1 cellular context compared by ENCODE assay signal in the genomic region with DNA sequence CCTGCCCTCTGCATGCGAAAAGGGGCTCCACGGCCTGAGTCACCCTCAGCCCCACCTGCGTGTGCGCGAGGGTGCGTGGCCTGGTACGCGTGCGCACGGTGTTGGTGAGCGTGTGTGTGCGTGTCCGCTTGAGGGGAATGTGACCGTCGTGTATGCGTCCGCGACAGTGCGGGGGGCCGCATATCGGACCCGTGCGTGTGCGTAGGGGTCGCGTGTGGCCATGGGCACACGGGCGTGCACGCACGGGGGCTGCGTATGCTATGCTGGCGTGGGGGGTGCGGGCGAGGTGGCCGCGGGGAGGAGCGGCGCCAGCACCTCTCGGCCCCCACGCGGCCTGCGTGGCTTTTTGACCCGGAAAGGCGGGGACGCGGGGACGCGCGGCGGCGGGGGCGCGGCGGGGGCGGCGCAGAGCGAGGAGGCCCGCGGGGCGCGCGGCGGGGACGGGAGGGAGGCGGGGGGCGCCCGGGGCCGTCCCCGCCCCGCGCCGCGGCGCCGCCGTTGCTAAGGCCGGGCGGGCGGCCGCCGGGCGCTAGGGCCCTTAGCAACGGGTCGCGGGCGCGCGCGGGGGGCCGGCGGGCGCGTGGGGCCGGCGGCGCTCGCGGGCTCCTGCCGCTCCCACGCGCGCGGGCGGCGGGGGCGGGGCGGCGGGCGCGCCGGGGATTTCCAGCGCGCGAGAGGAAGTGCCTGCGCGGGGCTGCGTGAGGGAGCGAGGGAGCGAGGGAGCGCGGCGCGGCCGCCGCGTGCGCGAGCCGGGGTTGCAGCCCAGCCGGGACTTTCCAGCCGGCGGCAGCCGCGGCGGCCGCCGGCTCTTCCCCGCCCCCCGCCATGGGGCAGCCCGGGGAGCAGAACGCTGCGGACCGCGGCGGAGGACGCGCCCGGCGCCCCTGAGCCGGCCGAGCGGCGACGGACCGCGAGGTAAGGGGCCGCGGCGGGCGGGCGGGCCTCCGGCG.
A peak's percentile ranks its signal among the peaks of the same experiment; 100 is the strongest.
TF ChIP-seq lines count a peak whose summit lies in the region.

A gene with protein sequence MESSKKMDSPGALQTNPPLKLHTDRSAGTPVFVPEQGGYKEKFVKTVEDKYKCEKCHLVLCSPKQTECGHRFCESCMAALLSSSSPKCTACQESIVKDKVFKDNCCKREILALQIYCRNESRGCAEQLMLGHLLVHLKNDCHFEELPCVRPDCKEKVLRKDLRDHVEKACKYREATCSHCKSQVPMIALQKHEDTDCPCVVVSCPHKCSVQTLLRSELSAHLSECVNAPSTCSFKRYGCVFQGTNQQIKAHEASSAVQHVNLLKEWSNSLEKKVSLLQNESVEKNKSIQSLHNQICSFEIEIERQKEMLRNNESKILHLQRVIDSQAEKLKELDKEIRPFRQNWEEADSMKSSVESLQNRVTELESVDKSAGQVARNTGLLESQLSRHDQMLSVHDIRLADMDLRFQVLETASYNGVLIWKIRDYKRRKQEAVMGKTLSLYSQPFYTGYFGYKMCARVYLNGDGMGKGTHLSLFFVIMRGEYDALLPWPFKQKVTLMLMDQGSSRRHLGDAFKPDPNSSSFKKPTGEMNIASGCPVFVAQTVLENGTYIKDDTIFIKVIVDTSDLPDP (plus strand): TSS at position 689 of the 950 bp plus-strand sequence. CDS start 92,753 bp downstream, outside the sequence.

TF ChIP-seq in GM12878, 131 proteins besides CTCF, POLR2A, EP300 and RAD21 (continued from another document):
- TF ChIP-seq, protein P1, sequence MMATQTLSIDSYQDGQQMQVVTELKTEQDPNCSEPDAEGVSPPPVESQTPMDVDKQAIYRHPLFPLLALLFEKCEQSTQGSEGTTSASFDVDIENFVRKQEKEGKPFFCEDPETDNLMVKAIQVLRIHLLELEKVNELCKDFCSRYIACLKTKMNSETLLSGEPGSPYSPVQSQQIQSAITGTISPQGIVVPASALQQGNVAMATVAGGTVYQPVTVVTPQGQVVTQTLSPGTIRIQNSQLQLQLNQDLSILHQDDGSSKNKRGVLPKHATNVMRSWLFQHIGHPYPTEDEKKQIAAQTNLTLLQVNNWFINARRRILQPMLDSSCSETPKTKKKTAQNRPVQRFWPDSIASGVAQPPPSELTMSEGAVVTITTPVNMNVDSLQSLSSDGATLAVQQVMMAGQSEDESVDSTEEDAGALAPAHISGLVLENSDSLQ (IDR thresholded peaks at IDR 0.05) = 0 out of 2 replicates have a peak, but pooled peaks have one; percentile 9
- TF ChIP-seq RUNX3 (IDR thresholded peaks at IDR 0.05; ENCODE audit: low read length) (0 out of 2 replicates have a peak, but pooled peaks have one; percentile 7), EGR1 (IDR thresholded peaks at IDR 0.05; ENCODE audit: borderline replicate concordance in 1 of 2, low read depth in 2 of 2, low read length in 2 of 2) (peak in 1 of 2 experiments; percentile 53; a peak in 1 of 3 replicates), TCF12 (IDR thresholded peaks at IDR 0.05; ENCODE audit: low read depth, low read length) (peak; percentile 79), HDGF (IDR thresholded peaks at IDR 0.05) (peak; percentile 63; the same call in 1 of the 2 replicates), GATAD2B (conservative IDR thresholded peaks at IDR 0.05; ENCODE audit: low read depth) (peak; percentile 95), CHD2 (IDR thresholded peaks at IDR 0.05; ENCODE audit: borderline replicate concordance, low read depth, low read length) (peak; percentile 47; the same call in 1 of the 2 replicates), ZSCAN29 (IDR thresholded peaks at IDR 0.05) (no peak), RELA (IDR thresholded peaks at IDR 0.05; ENCODE audit: borderline replicate concordance, partially characterized antibody) (peak; percentile 71), MXI1 (IDR thresholded peaks at IDR 0.05; ENCODE audit: low read depth, low read length) (peak; percentile 69), HSF1 (IDR thresholded peaks at IDR 0.05; ENCODE audit: low read depth, low read length) (no peak), ZNF24 (IDR thresholded peaks at IDR 0.05) (no peak), CHD1 (IDR thresholded peaks at IDR 0.05; ENCODE audit: low read depth, low read length) (0 out of 2 replicates have a peak, but pooled peaks have one; percentile 25), SMARCA5 (IDR thresholded peaks at IDR 0.05) (peak; percentile 91), PML (IDR thresholded peaks at IDR 0.05; ENCODE audit: low read length) (no peak), YY1 (IDR thresholded peaks at IDR 0.05; ENCODE audit: low read depth, low read length) (peak; percentile 88), NR2F1 (conservative IDR thresholded peaks at IDR 0.05) (peak; percentile 95), SP1 (IDR thresholded peaks at IDR 0.05; ENCODE audit: low read depth, low read length) (peak; percentile 10), POLR2AphosphoS5 (IDR thresholded peaks at IDR 0.05; ENCODE audit: low read length) (peak; percentile 45; the same call in 1 of the 2 replicates), SPI1 (IDR thresholded peaks at IDR 0.05; ENCODE audit: borderline replicate concordance, insufficient read depth, low read depth, low read length) (peak; percentile 69), BCL11A (IDR thresholded peaks at IDR 0.05; ENCODE audit: low read depth, low read length) (0 out of 2 replicates have a peak, but pooled peaks have one; percentile 47), LARP7 (IDR thresholded peaks at IDR 0.05) (peak; percentile 69; the same call in 1 of the 2 replicates), ZBTB33 (IDR thresholded peaks at IDR 0.05) (peak; percentile 99)
- TF ChIP-seq, protein P2, sequence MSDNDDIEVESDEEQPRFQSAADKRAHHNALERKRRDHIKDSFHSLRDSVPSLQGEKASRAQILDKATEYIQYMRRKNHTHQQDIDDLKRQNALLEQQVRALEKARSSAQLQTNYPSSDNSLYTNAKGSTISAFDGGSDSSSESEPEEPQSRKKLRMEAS (IDR thresholded peaks at IDR 0.05; ENCODE audit: low read depth, low read length) = no peak
- TF ChIP-seq, protein P3, sequence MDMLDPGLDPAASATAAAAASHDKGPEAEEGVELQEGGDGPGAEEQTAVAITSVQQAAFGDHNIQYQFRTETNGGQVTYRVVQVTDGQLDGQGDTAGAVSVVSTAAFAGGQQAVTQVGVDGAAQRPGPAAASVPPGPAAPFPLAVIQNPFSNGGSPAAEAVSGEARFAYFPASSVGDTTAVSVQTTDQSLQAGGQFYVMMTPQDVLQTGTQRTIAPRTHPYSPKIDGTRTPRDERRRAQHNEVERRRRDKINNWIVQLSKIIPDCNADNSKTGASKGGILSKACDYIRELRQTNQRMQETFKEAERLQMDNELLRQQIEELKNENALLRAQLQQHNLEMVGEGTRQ (IDR thresholded peaks at IDR 0.05; ENCODE audit: borderline replicate concordance, low read depth, low read length) = no peak
- TF ChIP-seq, protein P4, sequence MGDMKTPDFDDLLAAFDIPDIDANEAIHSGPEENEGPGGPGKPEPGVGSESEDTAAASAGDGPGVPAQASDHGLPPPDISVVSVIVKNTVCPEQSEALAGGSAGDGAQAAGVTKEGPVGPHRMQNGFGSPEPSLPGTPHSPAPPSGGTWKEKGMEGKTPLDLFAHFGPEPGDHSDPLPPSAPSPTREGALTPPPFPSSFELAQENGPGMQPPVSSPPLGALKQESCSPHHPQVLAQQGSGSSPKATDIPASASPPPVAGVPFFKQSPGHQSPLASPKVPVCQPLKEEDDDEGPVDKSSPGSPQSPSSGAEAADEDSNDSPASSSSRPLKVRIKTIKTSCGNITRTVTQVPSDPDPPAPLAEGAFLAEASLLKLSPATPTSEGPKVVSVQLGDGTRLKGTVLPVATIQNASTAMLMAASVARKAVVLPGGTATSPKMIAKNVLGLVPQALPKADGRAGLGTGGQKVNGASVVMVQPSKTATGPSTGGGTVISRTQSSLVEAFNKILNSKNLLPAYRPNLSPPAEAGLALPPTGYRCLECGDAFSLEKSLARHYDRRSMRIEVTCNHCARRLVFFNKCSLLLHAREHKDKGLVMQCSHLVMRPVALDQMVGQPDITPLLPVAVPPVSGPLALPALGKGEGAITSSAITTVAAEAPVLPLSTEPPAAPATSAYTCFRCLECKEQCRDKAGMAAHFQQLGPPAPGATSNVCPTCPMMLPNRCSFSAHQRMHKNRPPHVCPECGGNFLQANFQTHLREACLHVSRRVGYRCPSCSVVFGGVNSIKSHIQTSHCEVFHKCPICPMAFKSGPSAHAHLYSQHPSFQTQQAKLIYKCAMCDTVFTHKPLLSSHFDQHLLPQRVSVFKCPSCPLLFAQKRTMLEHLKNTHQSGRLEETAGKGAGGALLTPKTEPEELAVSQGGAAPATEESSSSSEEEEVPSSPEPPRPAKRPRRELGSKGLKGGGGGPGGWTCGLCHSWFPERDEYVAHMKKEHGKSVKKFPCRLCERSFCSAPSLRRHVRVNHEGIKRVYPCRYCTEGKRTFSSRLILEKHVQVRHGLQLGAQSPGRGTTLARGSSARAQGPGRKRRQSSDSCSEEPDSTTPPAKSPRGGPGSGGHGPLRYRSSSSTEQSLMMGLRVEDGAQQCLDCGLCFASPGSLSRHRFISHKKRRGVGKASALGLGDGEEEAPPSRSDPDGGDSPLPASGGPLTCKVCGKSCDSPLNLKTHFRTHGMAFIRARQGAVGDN (IDR thresholded peaks at IDR 0.05) = peak; percentile 5; the same call in 1 of the 2 replicates
- TF ChIP-seq, protein P5, sequence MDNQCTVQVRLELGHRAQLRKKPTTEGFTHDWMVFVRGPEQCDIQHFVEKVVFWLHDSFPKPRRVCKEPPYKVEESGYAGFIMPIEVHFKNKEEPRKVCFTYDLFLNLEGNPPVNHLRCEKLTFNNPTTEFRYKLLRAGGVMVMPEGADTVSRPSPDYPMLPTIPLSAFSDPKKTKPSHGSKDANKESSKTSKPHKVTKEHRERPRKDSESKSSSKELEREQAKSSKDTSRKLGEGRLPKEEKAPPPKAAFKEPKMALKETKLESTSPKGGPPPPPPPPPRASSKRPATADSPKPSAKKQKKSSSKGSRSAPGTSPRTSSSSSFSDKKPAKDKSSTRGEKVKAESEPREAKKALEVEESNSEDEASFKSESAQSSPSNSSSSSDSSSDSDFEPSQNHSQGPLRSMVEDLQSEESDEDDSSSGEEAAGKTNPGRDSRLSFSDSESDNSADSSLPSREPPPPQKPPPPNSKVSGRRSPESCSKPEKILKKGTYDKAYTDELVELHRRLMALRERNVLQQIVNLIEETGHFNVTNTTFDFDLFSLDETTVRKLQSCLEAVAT (IDR thresholded peaks at IDR 0.05) = peak; percentile 85; the same call in 1 of the 2 replicates
